ENCODE assay signal across 1 cellular context in the genomic region with DNA sequence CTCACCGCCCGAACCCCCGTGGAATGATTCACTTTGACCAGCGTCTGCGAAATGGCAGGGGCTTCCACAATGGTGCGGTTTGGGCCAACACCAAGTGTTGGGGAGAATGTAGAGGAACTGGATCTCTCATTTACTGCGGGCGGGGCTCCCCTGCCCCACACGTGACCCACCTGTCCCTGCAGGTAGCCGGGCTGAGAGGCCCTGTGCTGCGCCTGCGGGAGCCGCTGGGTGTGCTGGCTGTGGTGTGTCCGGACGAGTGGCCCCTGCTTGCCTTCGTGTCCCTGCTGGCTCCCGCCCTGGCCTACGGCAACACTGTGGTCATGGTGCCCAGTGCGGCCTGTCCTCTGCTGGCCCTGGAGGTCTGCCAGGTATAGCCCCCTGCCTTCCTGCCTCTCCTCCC.
TF ChIP-seq lines count a peak whose summit lies in the region.

No MANE protein-coding gene starts in this region.

TF ChIP-seq in K562, 482 proteins besides CTCF, POLR2A, EP300 and RAD21:
- TF ChIP-seq POLR2G (IDR thresholded peaks at IDR 0.05; ENCODE audit: low read depth, low read length) (0 out of 2 replicates have a peak, but pooled peaks have one; percentile 31), RBFOX2 (IDR thresholded peaks at IDR 0.05; ENCODE audit: low read depth, low read length) (peak; percentile 39; the same call in 1 of the 2 replicates), ZNF347 (CRISPR knock-in tag; IDR thresholded peaks at IDR 0.05; ENCODE audit: low read depth) (no peak)
